Comparison of ENCODE assay signal across 13 cellular contexts in genomic region chr10:1241322-1241890, GRCh38.
DNase-seq lines count a peak whose midpoint lies in the region; ATAC-seq and TF ChIP-seq lines count a peak whose summit lies in the region.
"Had no signal": no experiment of that assay in that cellular context is flagged by ENCODE, and none has a peak within 500 bp of the region (broad histone marks: within the 10 kb centered on the region; RNA-seq: fewer than 3 reads in every experiment).

No MANE protein-coding gene starts in this region.

- peaks cover 2% of the 10 kb centered on the region for H3K9me3 Mint-ChIP-seq in activated CD4-positive, alpha-beta memory T cell treated with anti-CD3 and anti-CD28 coated beads for 36 hours
- H3K9me3 Mint-ChIP-seq in activated CD4-positive, alpha-beta memory T cell treated with anti-CD3 and anti-CD28 coated beads, Interleukin-2, amount 10 ng/mL, durations not matched to agents 7 days and 5 days: peaks cover 2% of the 10 kb centered on the region
- H3K9me3 Mint-ChIP-seq in nephron progenitor cell: peaks cover 12% of the 10 kb centered on the region

- CTCF ChIA-PET in activated CD4-positive, alpha-beta memory T cell treated with anti-CD3 and anti-CD28 coated beads for 36 hours (lab: Charles Lee): no interaction called here
- CTCF ChIA-PET in activated CD4-positive, alpha-beta memory T cell treated with anti-CD3 and anti-CD28 coated beads, Interleukin-2, amount 10 ng/mL, durations not matched to agents 7 days and 5 days (lab: Charles Lee): no interaction called here

- H3K4me3 Mint-ChIP-seq in activated CD4-positive, alpha-beta memory T cell treated with anti-CD3 and anti-CD28 coated beads for 36 hours: no peak overlapping the region
- H3K4me3 Mint-ChIP-seq in activated CD4-positive, alpha-beta memory T cell treated with anti-CD3 and anti-CD28 coated beads, Interleukin-2, amount 10 ng/mL, durations not matched to agents 7 days and 5 days: no peak overlapping the region
- no peak overlapping the region for H3K4me3 Mint-ChIP-seq in nephron progenitor cell

- peak overlapping the region; percentile 99 for H3K27ac ChIP-seq in cingulate gyrus (ENCODE audit: low read depth, low read length)
- H3K27ac ChIP-seq: GM23248 had no signal

- ATAC-seq in HG02623 (IDR thresholded peaks at IDR 0.05; ENCODE audit: unreplicated experiment) (no peak), GM21528 (IDR thresholded peaks at IDR 0.05; ENCODE audit: low FRiP score, unreplicated experiment) (no peak)

- no peak for TF ChIP-seq CTCF in nephron progenitor cell (IDR thresholded peaks at IDR 0.05)

- POLR2A ChIA-PET in activated CD4-positive, alpha-beta memory T cell treated with anti-CD3 and anti-CD28 coated beads for 36 hours (lab: Charles Lee): no interaction called here
- POLR2A ChIA-PET in activated CD4-positive, alpha-beta memory T cell treated with anti-CD3 and anti-CD28 coated beads, Interleukin-2, amount 10 ng/mL, durations not matched to agents 7 days and 5 days (lab: Charles Lee): interaction anchor here (1.0 kb wide), 2 partner anchors 16 to 253 kb away, joined by 3 read pairs; partner anchors contain the start of gene GTPBP4

- H3K27ac Mint-ChIP-seq in activated CD4-positive, alpha-beta memory T cell treated with anti-CD3 and anti-CD28 coated beads for 36 hours: peak overlapping the region; percentile 5
- no peak overlapping the region for H3K27ac Mint-ChIP-seq in activated CD4-positive, alpha-beta memory T cell treated with anti-CD3 and anti-CD28 coated beads, Interleukin-2, amount 10 ng/mL, durations not matched to agents 7 days and 5 days
- peak overlapping the region; percentile 83 for H3K27ac Mint-ChIP-seq in nephron progenitor cell
- H3K27ac Mint-ChIP-seq: CD14-positive monocyte had no signal

- peaks cover 7% of the 10 kb centered on the region for H3K27me3 Mint-ChIP-seq in activated CD4-positive, alpha-beta memory T cell treated with anti-CD3 and anti-CD28 coated beads for 36 hours
- peaks cover 10% of the 10 kb centered on the region for H3K27me3 Mint-ChIP-seq in activated CD4-positive, alpha-beta memory T cell treated with anti-CD3 and anti-CD28 coated beads, Interleukin-2, amount 10 ng/mL, durations not matched to agents 7 days and 5 days
- peaks cover 12% of the 10 kb centered on the region for H3K27me3 Mint-ChIP-seq in nephron progenitor cell (ENCODE audit: low read depth, poor library complexity)

- peaks cover 10% of the 10 kb centered on the region for H3K4me1 Mint-ChIP-seq in activated CD4-positive, alpha-beta memory T cell treated with anti-CD3 and anti-CD28 coated beads for 36 hours (ENCODE audit: low read depth)
- H3K4me1 Mint-ChIP-seq in activated CD4-positive, alpha-beta memory T cell treated with anti-CD3 and anti-CD28 coated beads, Interleukin-2, amount 10 ng/mL, durations not matched to agents 7 days and 5 days: peaks cover 9% of the 10 kb centered on the region
- peaks cover 45% of the 10 kb centered on the region for H3K4me1 Mint-ChIP-seq in nephron progenitor cell
- H3K4me1 Mint-ChIP-seq: CD14-positive monocyte had no signal

- peaks cover 1% of the 10 kb centered on the region for H3K36me3 Mint-ChIP-seq in activated CD4-positive, alpha-beta memory T cell treated with anti-CD3 and anti-CD28 coated beads for 36 hours
- peaks cover 2% of the 10 kb centered on the region for H3K36me3 Mint-ChIP-seq in activated CD4-positive, alpha-beta memory T cell treated with anti-CD3 and anti-CD28 coated beads, Interleukin-2, amount 10 ng/mL, durations not matched to agents 7 days and 5 days (ENCODE audit: low read depth)
- H3K36me3 Mint-ChIP-seq in nephron progenitor cell (ENCODE audit: low read depth): no peaks in the 10 kb centered on the region
- H3K36me3 Mint-ChIP-seq: CD14-positive monocyte had no signal

- no peak for DNase-seq in activated CD4-positive, alpha-beta memory T cell treated with anti-CD3 and anti-CD28 coated beads for 36 hours
- DNase-seq in activated CD4-positive, alpha-beta memory T cell treated with anti-CD3 and anti-CD28 coated beads, Interleukin-2, amount 10 ng/mL, durations not matched to agents 7 days and 5 days: no peak
- DNase-seq in nephron progenitor cell (no peak), DMS53 (lab: John Stamatoyannopoulos, UW) (no peak), NCI-H187 treated with DMSO at 0.1 percent for 48 hours (lab: John Stamatoyannopoulos, UW) (no peak)
- DNase-seq: DMS79 treated with DMSO at 0.1 percent for 48 hours, GM23248, NCI-H2029 treated with DMSO at 0.1 percent for 48 hours, NCI-H524 had no signal

- intact Hi-C loops in activated CD4-positive, alpha-beta memory T cell treated with anti-CD3 and anti-CD28 coated beads for 36 hours (cut with micrococcal nuclease): no loop called here
